ENCODE assay signal across 25 cellular contexts in the genomic region with DNA sequence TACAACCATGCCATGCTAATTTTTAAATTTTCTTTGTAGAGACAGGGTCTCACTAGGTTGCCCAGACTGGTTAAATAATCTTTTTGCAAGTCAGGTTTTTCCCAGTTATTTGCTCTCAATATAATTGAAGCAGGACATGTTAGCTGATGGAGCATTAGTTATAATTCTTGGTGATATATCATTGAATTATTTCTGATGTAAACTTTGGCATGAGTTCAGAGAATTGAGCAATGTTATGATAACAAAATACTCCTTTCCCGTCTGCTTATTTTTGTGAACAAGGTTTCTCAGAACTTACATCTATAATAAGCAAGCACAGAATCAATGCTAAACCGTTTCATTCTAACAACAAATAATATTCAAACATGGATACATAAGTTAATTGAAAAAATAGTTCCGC. TPM values are rescaled to one million over a fixed set of nuclear protein-coding genes. Genes with fewer than 3 reads are reported as not detected.
A peak's percentile ranks its signal among the peaks of the same experiment; 100 is the strongest.
DNase-seq lines count a peak whose midpoint lies in the region; ATAC-seq, FAIRE-seq and TF ChIP-seq lines count a peak whose summit lies in the region.
"Had no signal": no experiment of that assay in that cellular context is flagged by ENCODE, and none has a peak within 500 bp of the region (broad histone marks: within the 10 kb centered on the region; RNA-seq: fewer than 3 reads in every experiment).

No MANE protein-coding gene starts in this region.

- TF ChIP-seq CTCF in RWPE2 (IDR thresholded peaks at IDR 0.05; ENCODE audit: poor library complexity, severe bottlenecking) (no peak), bronchial epithelial cell (IDR thresholded peaks at IDR 0.05; ENCODE audit: insufficient read depth, low read length, severe bottlenecking) (no peak), fibroblast of pulmonary artery (IDR thresholded peaks at IDR 0.05; ENCODE audit: low read length, missing control alignments) (no peak)

- no peaks in the 10 kb centered on the region for H3K9me3 ChIP-seq in RWPE2 (ENCODE audit: severe bottlenecking)
- H3K9me3 ChIP-seq: SJCRH30 had no signal

- no peak overlapping the region for H3K27ac Mint-ChIP-seq in activated T-helper 17 cell treated with anti-CD3 and anti-CD28 coated beads, Interleukin-2, amount 50 U/mL, for 72 hours
- H3K27ac Mint-ChIP-seq: B cell, CD14-positive monocyte, IgD-negative memory B cell had no signal

- no peaks in the 10 kb centered on the region for H3K9me3 Mint-ChIP-seq in activated T-helper 17 cell treated with anti-CD3 and anti-CD28 coated beads, Interleukin-2, amount 50 U/mL, for 72 hours
- H3K9me3 Mint-ChIP-seq: CD14-positive monocyte, IgD-negative memory B cell had no signal

- no peak overlapping the region for H3K4me3 Mint-ChIP-seq in activated T-helper 17 cell treated with anti-CD3 and anti-CD28 coated beads, Interleukin-2, amount 50 U/mL, for 72 hours
- H3K4me3 Mint-ChIP-seq: B cell, CD14-positive monocyte, IgD-negative memory B cell had no signal

- no peak for FAIRE-seq in bronchial epithelial cell (lab: Jason Lieb, UNC)
- no peak for FAIRE-seq in frontal cortex (lab: Jason Lieb, UNC)
- FAIRE-seq: A204.1, GM12891 had no signal

- peaks cover 17% of the 10 kb centered on the region for H3K4me1 ChIP-seq in RWPE2 (ENCODE audit: insufficient read depth, poor library complexity, severe bottlenecking)
- H3K4me1 ChIP-seq: SJCRH30 had no signal

- H3K36me3 Mint-ChIP-seq in activated T-helper 17 cell treated with anti-CD3 and anti-CD28 coated beads, Interleukin-2, amount 50 U/mL, for 72 hours (ENCODE audit: low read depth), result no peaks in the 10 kb centered on the region
- H3K36me3 Mint-ChIP-seq: CD14-positive monocyte had no signal

- DNase-seq in EH (ENCODE audit: low read depth) (peak; percentile 13), RWPE2 (ENCODE audit: low spot score) (no peak), bronchial epithelial cell (ENCODE audit: low read depth) (peak; percentile 77), fibroblast of pulmonary artery (ENCODE audit: low read depth) (peak; percentile 64), head of caudate nucleus (no peak), NCI-H1930 (lab: John Stamatoyannopoulos, UW) (no peak), frontal cortex (ENCODE audit: low spot score in 2 of 2) (no peak)
- DNase-seq: DMS79, GOT3, Karpas-422, NCI-H1694, NCI-H2081 treated with DMSO at 0.1 percent for 48 hours, NCI-H2171 treated with DMSO at 0.1 percent for 48 hours, NCI-H524 treated with DMSO at 0.1 percent for 48 hours, NCI-H82, SJCRH30 had no signal

- H3K27me3 Mint-ChIP-seq in activated T-helper 17 cell treated with anti-CD3 and anti-CD28 coated beads, Interleukin-2, amount 50 U/mL, for 72 hours, result peaks cover 2% of the 10 kb centered on the region

- H3K36me3 ChIP-seq in RWPE2 (ENCODE audit: low read depth) (no peaks in the 10 kb centered on the region), bronchial epithelial cell (ENCODE audit: control insufficient read depth, insufficient read depth, low read length) (no peaks in the 10 kb centered on the region)
- H3K36me3 ChIP-seq: SJCRH30 had no signal

- H3K4me1 Mint-ChIP-seq in activated T-helper 17 cell treated with anti-CD3 and anti-CD28 coated beads, Interleukin-2, amount 50 U/mL, for 72 hours, result no peaks in the 10 kb centered on the region
- H3K4me1 Mint-ChIP-seq: B cell, IgD-negative memory B cell had no signal

- H3K27ac ChIP-seq in RWPE2 (ENCODE audit: poor library complexity, severe bottlenecking), result no peak overlapping the region
- H3K27ac ChIP-seq: SJCRH30 had no signal

- H3K27me3 ChIP-seq in RWPE2 (ENCODE audit: insufficient read depth, poor library complexity, severe bottlenecking) (no peaks in the 10 kb centered on the region), bronchial epithelial cell (ENCODE audit: control insufficient read depth, insufficient read depth, low read length) (no peaks in the 10 kb centered on the region)
- H3K27me3 ChIP-seq: SJCRH30 had no signal

- ATAC-seq in RWPE2 (ENCODE audit: low read depth), result peak; percentile 9; the same call in 1 of the 3 replicates
- ATAC-seq in activated T-helper 17 cell treated with anti-CD3 and anti-CD28 coated beads, Interleukin-2, amount 50 U/mL, for 72 hours (replicated peaks), result no peak
- ATAC-seq: HCT116, Panc1 had no signal

- H3K4me3 ChIP-seq in RWPE2 (ENCODE audit: severe bottlenecking) (no peak overlapping the region), bronchial epithelial cell (ENCODE audit: low read depth, low read length) (no peak overlapping the region), fibroblast of pulmonary artery (replicated peaks; ENCODE audit: low read depth, low read length) (no peak overlapping the region)
- H3K4me3 ChIP-seq: SJCRH30 had no signal

- intact Hi-C loops in head of caudate nucleus (cut with DNase I), result loop anchor here (10.0 kb wide), 1 partner anchor 75 kb away; no protein-coding TSS in a partner anchor

RNA-seq across cellular contexts. Expression of a gene that starts 37.8 kb away (rescaled TPM):
- not detected in 2 replicates for total RNA-seq in bronchial epithelial cell
- total RNA-seq in frontal cortex, result 2.4 TPM
- not detected for total RNA-seq in activated T-helper 17 cell treated with anti-CD3 and anti-CD28 coated beads, Interleukin-2, amount 50 U/mL, for 72 hours
- total RNA-seq: B cell, M059J, SJCRH30 had no signal

Comparison
In these comparisons a context has a peak if more than half of its experiments do, and no peak if none do; other contexts are left out.
1. DNase-seq: peak in EH (single experiment), bronchial epithelial cell (single experiment) and fibroblast of pulmonary artery (single experiment); none in RWPE2 (single experiment), head of caudate nucleus (0 of 42), NCI-H1930 (0 of 2) and frontal cortex (0 of 2).